18 cellular contexts compared by ENCODE assay signal in genomic region chr4:38359113-38359512, GRCh38.
A peak's percentile ranks its signal among the peaks of the same experiment; 100 is the strongest.
DNase-seq lines count a peak whose midpoint lies in the region; ATAC-seq, FAIRE-seq and TF ChIP-seq lines count a peak whose summit lies in the region.
"Had no signal": no experiment of that assay in that cellular context is flagged by ENCODE, and none has a peak within 500 bp of the region (broad histone marks: within the 10 kb centered on the region; RNA-seq: fewer than 3 reads in every experiment).

No MANE protein-coding gene starts in this region.

- no peak overlapping the region for H2AFZ ChIP-seq in K562 (ENCODE audit: low read depth, low read length)
- H2AFZ ChIP-seq in SK-N-SH (ENCODE audit: low read depth) = no peak overlapping the region
- H2AFZ ChIP-seq: GM23338 had no signal

- DNase-seq in activated CD4-positive, alpha-beta memory T cell treated with anti-CD3 and anti-CD28 coated beads for 36 hours = no peak
- DNase-seq in activated CD4-positive, alpha-beta memory T cell treated with anti-CD3 and anti-CD28 coated beads, Interleukin-2, amount 10 ng/mL, durations not matched to agents 7 days and 5 days = no peak
- DNase-seq in activated naive CD4-positive, alpha-beta T cell treated with anti-CD3 and anti-CD28 coated beads, Interleukin-2, amount 50 U/mL, for 72 hours (ENCODE audit: low spot score in 2 of 2) = no peak
- no peak for DNase-seq in activated naive CD4-positive, alpha-beta T cell treated with anti-CD3 and anti-CD28 coated beads, Interleukin-2, amount 50 U/mL, for 16 hours
- no peak for DNase-seq in K562 (ENCODE audit: extremely low read depth in 1 of 4, low spot score in 3 of 4)
- no peak for DNase-seq in SK-N-SH
- DNase-seq in NCI-H1436 treated with DMSO at 0.1 percent for 48 hours (lab: John Stamatoyannopoulos, UW) = no peak
- DNase-seq: ACHN; BE2C; C1 segment of cervical spinal cord; Caco-2; CD4-positive, alpha-beta T cell; HCEC 1CT had no signal

- H3K9me3 Mint-ChIP-seq in activated CD4-positive, alpha-beta memory T cell treated with anti-CD3 and anti-CD28 coated beads for 36 hours = peaks cover 9% of the 10 kb centered on the region
- no peaks in the 10 kb centered on the region for H3K9me3 Mint-ChIP-seq in activated CD4-positive, alpha-beta memory T cell treated with anti-CD3 and anti-CD28 coated beads, Interleukin-2, amount 10 ng/mL, durations not matched to agents 7 days and 5 days
- peaks cover 5% of the 10 kb centered on the region in 2 donors for H3K9me3 Mint-ChIP-seq in activated naive CD4-positive, alpha-beta T cell treated with anti-CD3 and anti-CD28 coated beads, Interleukin-2, amount 50 U/mL, for 72 hours
- H3K9me3 Mint-ChIP-seq: CD4-positive, alpha-beta T cell had no signal

- no peaks in the 10 kb centered on the region for H3K27me3 Mint-ChIP-seq in activated CD4-positive, alpha-beta memory T cell treated with anti-CD3 and anti-CD28 coated beads for 36 hours
- no peaks in the 10 kb centered on the region for H3K27me3 Mint-ChIP-seq in activated CD4-positive, alpha-beta memory T cell treated with anti-CD3 and anti-CD28 coated beads, Interleukin-2, amount 10 ng/mL, durations not matched to agents 7 days and 5 days
- H3K27me3 Mint-ChIP-seq: CD4-positive, alpha-beta T cell had no signal

- H3K4me2 ChIP-seq in K562 (ENCODE audit: insufficient read depth, low read length) (no peak overlapping the region), SK-N-SH (no peak overlapping the region)
- H3K4me2 ChIP-seq: GM23338 had no signal

- H3K27ac ChIP-seq in K562 (ENCODE audit: extremely low read depth, low read depth, low read length) = no peak overlapping the region
- H3K27ac ChIP-seq in SK-N-SH (ENCODE audit: low read depth in 2 of 2, low read length in 1 of 2) = no peak overlapping the region

- H3K9me2 ChIP-seq in SK-N-SH = no peaks in the 10 kb centered on the region

- no peak for TF ChIP-seq CTCF in K562 (IDR thresholded peaks at IDR 0.05 in 2 of 3, conservative IDR thresholded peaks at IDR 0.05 in 1 of 3; ENCODE audit: insufficient read depth in 2 of 3, low read depth in 1 of 3, low read length in 3 of 3)
- TF ChIP-seq CTCF in SK-N-SH (IDR thresholded peaks at IDR 0.05) = no peak

- H3K36me3 ChIP-seq in K562 (ENCODE audit: control insufficient read depth, insufficient read depth, low read length) (no peaks in the 10 kb centered on the region), SK-N-SH (replicated peaks in 1 of 2; ENCODE audit: control insufficient read depth in 1 of 2, insufficient read depth in 2 of 2, low read length in 1 of 2) (no peaks in the 10 kb centered on the region)
- H3K36me3 ChIP-seq: BE2C had no signal

- H3K4me1 Mint-ChIP-seq in activated CD4-positive, alpha-beta memory T cell treated with anti-CD3 and anti-CD28 coated beads for 36 hours (ENCODE audit: low read depth) = peaks cover 12% of the 10 kb centered on the region
- H3K4me1 Mint-ChIP-seq in activated CD4-positive, alpha-beta memory T cell treated with anti-CD3 and anti-CD28 coated beads, Interleukin-2, amount 10 ng/mL, durations not matched to agents 7 days and 5 days = peaks cover 10% of the 10 kb centered on the region
- H3K4me1 Mint-ChIP-seq: GM23338 had no signal

- H3K4me3 Mint-ChIP-seq in activated CD4-positive, alpha-beta memory T cell treated with anti-CD3 and anti-CD28 coated beads for 36 hours = no peak overlapping the region
- H3K4me3 Mint-ChIP-seq in activated CD4-positive, alpha-beta memory T cell treated with anti-CD3 and anti-CD28 coated beads, Interleukin-2, amount 10 ng/mL, durations not matched to agents 7 days and 5 days = no peak overlapping the region
- H3K4me3 Mint-ChIP-seq: CD4-positive, alpha-beta T cell; GM23338 had no signal

- FAIRE-seq in K562 (lab: Jason Lieb, UNC) = peak; percentile 52
- FAIRE-seq: A204.1, D721Med, G401.6, H54 had no signal

- BruUV-seq in K562 (replicated peaks; lab: Mats Ljungman, UMichigan) = no TSS peak

- TF ChIP-seq RAD21 in K562 (CRISPR knock-in tag; conservative IDR thresholded peaks at IDR 0.05 in 1 of 2, IDR thresholded peaks at IDR 0.05 in 1 of 2) = no peak
- no peak for TF ChIP-seq RAD21 in SK-N-SH (IDR thresholded peaks at IDR 0.05; ENCODE audit: low read length)

- no peaks in the 10 kb centered on the region for H3K9me3 ChIP-seq in K562 (replicated peaks; ENCODE audit: control insufficient read depth, insufficient read depth, low read depth, low read length)
- H3K9me3 ChIP-seq in SK-N-SH = no peaks in the 10 kb centered on the region
- H3K9me3 ChIP-seq: BE2C, Caco-2 had no signal

- H3F3A ChIP-seq in SK-N-SH (replicated peaks; ENCODE audit: insufficient read depth) = no peaks in the 10 kb centered on the region

- H3K36me3 Mint-ChIP-seq in activated CD4-positive, alpha-beta memory T cell treated with anti-CD3 and anti-CD28 coated beads for 36 hours = no peaks in the 10 kb centered on the region
- H3K36me3 Mint-ChIP-seq in activated CD4-positive, alpha-beta memory T cell treated with anti-CD3 and anti-CD28 coated beads, Interleukin-2, amount 10 ng/mL, durations not matched to agents 7 days and 5 days (ENCODE audit: low read depth) = no peaks in the 10 kb centered on the region
- H3K36me3 Mint-ChIP-seq in activated naive CD4-positive, alpha-beta T cell treated with anti-CD3 and anti-CD28 coated beads, Interleukin-2, amount 50 U/mL, for 72 hours = no peaks in the 10 kb centered on the region

- no peak for TF ChIP-seq POLR2A in K562 (conservative IDR thresholded peaks at IDR 0.05)

- no peak overlapping the region for H3K4me3 ChIP-seq in K562
- H3K4me3 ChIP-seq in SK-N-SH (ENCODE audit: low read depth in 2 of 2, low read length in 1 of 2) = no peak overlapping the region
- H3K4me3 ChIP-seq: GM23338 had no signal

- H3K27me3 ChIP-seq in K562 (ENCODE audit: control insufficient read depth in 2 of 2, insufficient read depth in 2 of 2, low read length in 2 of 2) (no peaks in the 10 kb centered on the region), SK-N-SH (ENCODE audit: insufficient read depth) (no peaks in the 10 kb centered on the region)
- H3K27me3 ChIP-seq: BE2C had no signal

- peak overlapping the region; percentile 15 for H3K27ac Mint-ChIP-seq in activated CD4-positive, alpha-beta memory T cell treated with anti-CD3 and anti-CD28 coated beads for 36 hours
- H3K27ac Mint-ChIP-seq in activated CD4-positive, alpha-beta memory T cell treated with anti-CD3 and anti-CD28 coated beads, Interleukin-2, amount 10 ng/mL, durations not matched to agents 7 days and 5 days = no peak overlapping the region
- peak overlapping the region; percentile 38 to 67 for H3K27ac Mint-ChIP-seq in activated naive CD4-positive, alpha-beta T cell treated with anti-CD3 and anti-CD28 coated beads, Interleukin-2, amount 50 U/mL, for 72 hours
- H3K27ac Mint-ChIP-seq: CD4-positive, alpha-beta T cell; GM23338 had no signal

- intact Hi-C loops in activated CD4-positive, alpha-beta memory T cell treated with anti-CD3 and anti-CD28 coated beads for 36 hours (cut with micrococcal nuclease) = loop anchor here (2.0 kb wide), 1 partner anchor 24 kb away; no protein-coding TSS in a partner anchor
- intact Hi-C loops in K562 (cut with micrococcal nuclease) = no loop called here

- CTCF ChIA-PET in activated CD4-positive, alpha-beta memory T cell treated with anti-CD3 and anti-CD28 coated beads for 36 hours (lab: Charles Lee) = interaction anchor here (0.8 to 1.8 kb wide), 2 partner anchors 40 to 179 kb away, joined by 3 to 5 read pairs; no protein-coding TSS in a partner anchor
- CTCF ChIA-PET in activated CD4-positive, alpha-beta memory T cell treated with anti-CD3 and anti-CD28 coated beads, Interleukin-2, amount 10 ng/mL, durations not matched to agents 7 days and 5 days (lab: Charles Lee) = no interaction called here
- CTCF ChIA-PET in K562 (lab: Yijun Ruan, JAX; ENCODE audit: low intra/inter-chr PET ratio) (no interaction called here), SK-N-SH (lab: Yijun Ruan, JAX) (no interaction called here)

- WGBS in K562 (ENCODE audit: insufficient coverage, low coverage, missing lambda C conversion rate) = 48% methylated on average over 2 of the region's 2 CpGs
- WGBS in SK-N-SH (ENCODE audit: low lambda C conversion rate) = 81% methylated on average over 2 of the region's 2 CpGs

- ATAC-seq in activated naive CD4-positive, alpha-beta T cell treated with anti-CD3 and anti-CD28 coated beads, Interleukin-2, amount 50 U/mL, for 72 hours = peak in 1 of 2 donors; percentile 60
- ATAC-seq in K562 = no peak
- ATAC-seq: GM23338 had no signal

- no peaks in the 10 kb centered on the region for H3K4me1 ChIP-seq in K562 (replicated peaks in 1 of 2; ENCODE audit: control insufficient read depth in 2 of 2, insufficient read depth in 2 of 2, low read length in 2 of 2)
- no peaks in the 10 kb centered on the region for H3K4me1 ChIP-seq in SK-N-SH (ENCODE audit: control insufficient read depth in 1 of 2, insufficient read depth in 2 of 2, low read depth in 1 of 2, low read length in 1 of 2)
- H3K4me1 ChIP-seq: Caco-2 had no signal

- in situ Hi-C loops in K562 (cut with MboI) = no loop called here

- H3K9ac ChIP-seq in K562 (ENCODE audit: insufficient read depth in 1 of 2, low read depth in 2 of 2, low read length in 2 of 2) (no peak overlapping the region), SK-N-SH (no peak overlapping the region)

- TF ChIP-seq EP300 in K562 (IDR thresholded peaks at IDR 0.05; ENCODE audit: low read length) (no peak), SK-N-SH (IDR thresholded peaks at IDR 0.05; ENCODE audit: borderline replicate concordance in 1 of 2, low read depth in 1 of 2, low read length in 1 of 2) (no peak)

- POLR2A ChIA-PET in activated CD4-positive, alpha-beta memory T cell treated with anti-CD3 and anti-CD28 coated beads for 36 hours (lab: Charles Lee) = interaction anchor here (1.6 kb wide), 1 partner anchor 49 kb away, joined by 4 read pairs; no protein-coding TSS in a partner anchor
- POLR2A ChIA-PET in activated CD4-positive, alpha-beta memory T cell treated with anti-CD3 and anti-CD28 coated beads, Interleukin-2, amount 10 ng/mL, durations not matched to agents 7 days and 5 days (lab: Charles Lee) = no interaction called here
- POLR2A ChIA-PET in K562 (lab: Yijun Ruan, JAX) = no interaction called here
- POLR2A ChIA-PET in SK-N-SH (lab: Yijun Ruan, JAX) = no interaction called here

- H4K20me1 ChIP-seq in K562 (replicated peaks; ENCODE audit: control insufficient read depth, insufficient read depth, low read length) = no peaks in the 10 kb centered on the region
- no peaks in the 10 kb centered on the region for H4K20me1 ChIP-seq in SK-N-SH (ENCODE audit: insufficient read depth)

- H3K79me2 ChIP-seq in K562 (ENCODE audit: control insufficient read depth, insufficient read depth, low read length) (no peaks in the 10 kb centered on the region), SK-N-SH (ENCODE audit: insufficient read depth) (no peaks in the 10 kb centered on the region)

- no peaks in the 10 kb centered on the region for H3K9me1 ChIP-seq in K562 (ENCODE audit: control insufficient read depth, insufficient read depth, low read length)

TF ChIP-seq in K562, 482 proteins besides CTCF, POLR2A, EP300 and RAD21 (continues in another document):
- no peak for TF ChIP-seq ZNF140 (CRISPR knock-in tag; IDR thresholded peaks at IDR 0.05)
- TF ChIP-seq ZNF408 (CRISPR knock-in tag; IDR thresholded peaks at IDR 0.05; ENCODE audit: low read depth) = no peak

TF ChIP-seq in SK-N-SH, 30 proteins besides CTCF, POLR2A, EP300 and RAD21 (continues in another document):
- no peak for TF ChIP-seq EZH2phosphoT487 (IDR thresholded peaks at IDR 0.05; ENCODE audit: borderline replicate concordance, low read depth)
- TF ChIP-seq NRF1 (IDR thresholded peaks at IDR 0.05; ENCODE audit: low read depth, low read length) = no peak
- TF ChIP-seq SMC3 (IDR thresholded peaks at IDR 0.05; ENCODE audit: low read depth, low read length) = no peak
